In genomic region chr20:43939762-43940121, GRCh38 we compare ENCODE assay signal across 15 cellular contexts.
DNase-seq lines count a peak whose midpoint lies in the region; ATAC-seq and TF ChIP-seq lines count a peak whose summit lies in the region.
"Had no signal": no experiment of that assay in that cellular context is flagged by ENCODE, and none has a peak within 500 bp of the region (broad histone marks: within the 10 kb centered on the region; RNA-seq: fewer than 3 reads in every experiment).

No MANE protein-coding gene starts in this region.

- H3K4me3 Mint-ChIP-seq in T-helper 2 cell treated with Interferon-gamma antibody and Interleukin-4, amounts not matched to agents 5 μg/mL and 100 μg/mL, for 36 hours = no peak overlapping the region
- H3K4me3 Mint-ChIP-seq: activated CD4-positive, alpha-beta memory T cell treated with anti-CD3 and anti-CD28 coated beads, Interleukin-2, amount 10 ng/mL, durations not matched to agents 7 days and 5 days had no signal

- no peak overlapping the region for H3K4me3 ChIP-seq in RWPE2 (ENCODE audit: severe bottlenecking)
- H3K4me3 ChIP-seq in epithelial cell of esophagus (ENCODE audit: low read length) = no peak overlapping the region
- H3K4me3 ChIP-seq: esophagus squamous epithelium, psoas muscle had no signal

- H3K9me3 Mint-ChIP-seq in T-helper 2 cell treated with Interferon-gamma antibody and Interleukin-4, amounts not matched to agents 5 μg/mL and 100 μg/mL, for 36 hours = no peaks in the 10 kb centered on the region
- H3K9me3 Mint-ChIP-seq: activated CD4-positive, alpha-beta memory T cell treated with anti-CD3 and anti-CD28 coated beads, Interleukin-2, amount 10 ng/mL, durations not matched to agents 7 days and 5 days had no signal

- peak overlapping the region; percentile 77 for H3K27ac ChIP-seq in RWPE2 (ENCODE audit: poor library complexity, severe bottlenecking)
- H3K27ac ChIP-seq: psoas muscle had no signal

- peaks cover 11% of the 10 kb centered on the region for H3K27me3 Mint-ChIP-seq in T-helper 2 cell treated with Interferon-gamma antibody and Interleukin-4, amounts not matched to agents 5 μg/mL and 100 μg/mL, for 36 hours (ENCODE audit: low read depth)

- TF ChIP-seq CTCF in RWPE2 (IDR thresholded peaks at IDR 0.05; ENCODE audit: poor library complexity, severe bottlenecking) = no peak
- TF ChIP-seq CTCF in epithelial cell of esophagus (IDR thresholded peaks at IDR 0.05; ENCODE audit: insufficient read depth, low read depth, low read length, missing control alignments) = no peak

- H3K4me1 ChIP-seq in RWPE2 (ENCODE audit: insufficient read depth, poor library complexity, severe bottlenecking) = peaks cover 57% of the 10 kb centered on the region
- H3K4me1 ChIP-seq: Caco-2, psoas muscle had no signal

- no peaks in the 10 kb centered on the region for H3K27me3 ChIP-seq in RWPE2 (ENCODE audit: insufficient read depth, poor library complexity, severe bottlenecking)

- ATAC-seq in RWPE2 (ENCODE audit: low read depth) (peak; percentile 44), HG03460 (IDR thresholded peaks at IDR 0.05; ENCODE audit: unreplicated experiment) (no peak), HG03354 (IDR thresholded peaks at IDR 0.05; ENCODE audit: poor library complexity, severe bottlenecking, unreplicated experiment) (no peak), GM21423 (IDR thresholded peaks at IDR 0.05; ENCODE audit: unreplicated experiment) (no peak)

- no peak for DNase-seq in T-helper 2 cell treated with Interferon-gamma antibody and Interleukin-4, amounts not matched to agents 5 μg/mL and 100 μg/mL, for 36 hours (ENCODE audit: low spot score)
- DNase-seq in T-helper 2 cell (no peak), RWPE2 (ENCODE audit: low spot score) (peak; percentile 71), epithelial cell of esophagus (ENCODE audit: low read depth) (peak; percentile 56)
- no peak for DNase-seq in NK-92 treated with Interleukin-12 subunit alpha and Interleukin-12 subunit beta, amount 100 ng/mL, for 24 hours (lab: John Stamatoyannopoulos, UW)
- DNase-seq: 8988T; activated CD4-positive, alpha-beta memory T cell treated with anti-CD3 and anti-CD28 coated beads, Interleukin-2, amount 10 ng/mL, durations not matched to agents 7 days and 5 days; esophagus squamous epithelium; NCI-H2081; NCI-H526 treated with DMSO at 0.1 percent for 48 hours had no signal

- peaks cover 54% of the 10 kb centered on the region for H3K4me1 Mint-ChIP-seq in T-helper 2 cell treated with Interferon-gamma antibody and Interleukin-4, amounts not matched to agents 5 μg/mL and 100 μg/mL, for 36 hours (ENCODE audit: low read depth)

- H3K36me3 ChIP-seq in RWPE2 (ENCODE audit: low read depth) = no peaks in the 10 kb centered on the region
- H3K36me3 ChIP-seq: esophagus squamous epithelium had no signal

- peaks cover 3% of the 10 kb centered on the region for H3K36me3 Mint-ChIP-seq in T-helper 2 cell treated with Interferon-gamma antibody and Interleukin-4, amounts not matched to agents 5 μg/mL and 100 μg/mL, for 36 hours (ENCODE audit: low read depth)

- no peaks in the 10 kb centered on the region for H3K9me3 ChIP-seq in RWPE2 (ENCODE audit: severe bottlenecking)
- H3K9me3 ChIP-seq: Caco-2, esophagus squamous epithelium, psoas muscle had no signal

- peak overlapping the region; percentile 19 for H3K27ac Mint-ChIP-seq in T-helper 2 cell treated with Interferon-gamma antibody and Interleukin-4, amounts not matched to agents 5 μg/mL and 100 μg/mL, for 36 hours
- H3K27ac Mint-ChIP-seq: activated CD4-positive, alpha-beta memory T cell treated with anti-CD3 and anti-CD28 coated beads, Interleukin-2, amount 10 ng/mL, durations not matched to agents 7 days and 5 days had no signal

Comparison
In these comparisons a context has a peak if more than half of its experiments do, and no peak if none do; other contexts are left out.
1. DNase-seq: peak in RWPE2 (single experiment) and epithelial cell of esophagus (single experiment); none in T-helper 2 cell treated with Interferon-gamma antibody and Interleukin-4, amounts not matched to agents 5 μg/mL and 100 μg/mL, for 36 hours (single experiment), T-helper 2 cell (0 of 5) and NK-92 treated with Interleukin-12 subunit alpha and Interleukin-12 subunit beta, amount 100 ng/mL, for 24 hours (single experiment).